In the genomic region with DNA sequence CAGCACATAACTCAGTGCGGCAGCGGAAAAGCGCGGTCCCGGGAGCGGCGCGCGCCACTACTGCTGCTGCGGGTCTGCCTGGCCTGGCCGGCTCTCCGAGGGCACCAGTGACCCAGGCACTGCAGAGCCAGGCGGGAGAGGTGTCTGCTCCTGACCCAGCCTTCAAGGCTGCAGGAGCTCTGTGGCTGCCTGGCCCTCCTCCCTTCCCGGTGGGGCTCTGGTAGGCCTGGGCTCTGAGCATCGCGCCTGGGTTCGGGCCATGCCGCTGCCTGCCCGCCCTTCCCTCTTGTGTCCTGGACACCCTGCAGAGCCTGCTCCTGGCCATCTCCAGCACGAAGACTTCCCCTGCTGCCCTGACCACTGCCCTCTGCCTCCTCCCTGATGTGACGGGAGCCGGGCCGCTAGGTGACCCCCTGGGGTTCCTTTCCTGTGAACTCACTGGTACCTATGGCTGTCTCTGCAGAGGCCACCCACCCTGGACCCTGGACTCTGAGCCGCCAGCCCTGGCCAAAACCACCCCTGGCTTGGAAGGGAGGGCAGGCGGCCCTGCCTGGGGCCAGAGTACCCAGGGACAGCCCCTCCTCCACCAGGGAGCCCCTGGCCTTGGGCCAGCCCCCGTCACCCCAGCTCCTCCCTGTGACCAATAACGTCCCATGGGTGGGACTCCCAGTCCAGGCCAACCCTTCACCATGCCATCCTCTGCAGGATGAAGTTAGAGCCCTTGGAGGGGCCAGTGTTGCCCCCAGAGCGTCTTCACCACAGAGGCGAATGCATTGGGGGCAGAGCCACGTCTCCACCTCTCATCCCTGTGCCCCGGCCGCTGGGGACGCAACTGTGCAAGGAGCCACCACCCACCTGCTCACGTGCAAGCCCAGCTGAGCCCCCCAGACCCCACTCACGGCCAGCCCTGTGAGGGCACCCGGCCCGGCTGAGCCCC, we compare ENCODE assay signal across 1 cellular context.
TF ChIP-seq lines count a peak whose summit lies in the region.

No MANE protein-coding gene starts in this region.

TF ChIP-seq in H1, 55 proteins besides CTCF, POLR2A, EP300 and RAD21:
- TF ChIP-seq TBP (IDR thresholded peaks at IDR 0.05; ENCODE audit: low read depth, low read length) (no peak), GABPA (IDR thresholded peaks at IDR 0.05; ENCODE audit: borderline replicate concordance, insufficient read depth, low read length) (0 out of 2 replicates have a peak, but pooled peaks have one; percentile 35), CTBP2 (IDR thresholded peaks at IDR 0.05; ENCODE audit: borderline replicate concordance, insufficient read depth, insufficient read length, low read length) (no peak)
TF ChIP-seq in H1: peak in this region for 1.
